ENCODE assay signal across 9 cellular contexts in genomic region chr13:66657165-66657895, GRCh38.
A peak's percentile ranks its signal among the peaks of the same experiment; 100 is the strongest.
DNase-seq lines count a peak whose midpoint lies in the region; ATAC-seq and TF ChIP-seq lines count a peak whose summit lies in the region.
"Had no signal": no experiment of that assay in that cellular context is flagged by ENCODE, and none has a peak within 500 bp of the region (broad histone marks: within the 10 kb centered on the region; RNA-seq: fewer than 3 reads in every experiment).

No MANE protein-coding gene starts in this region.

- CTCF ChIA-PET in activated CD8-positive, alpha-beta T cell treated with anti-CD3 and anti-CD28 coated beads, Interleukin-2, amount 10 ng/mL, durations not matched to agents 7 days and 5 days (lab: Charles Lee) = no interaction called here

- intact Hi-C loops in Right ventricle myocardium inferior (cut with DNase I) = no loop called here

- no peak overlapping the region for H3K4me3 Mint-ChIP-seq in naive thymus-derived CD8-positive, alpha-beta T cell
- H3K4me3 Mint-ChIP-seq in activated CD8-positive, alpha-beta T cell treated with anti-CD3 and anti-CD28 coated beads, Interleukin-2, amount 10 ng/mL, durations not matched to agents 7 days and 5 days = no peak overlapping the region

- H3K27me3 Mint-ChIP-seq in naive thymus-derived CD8-positive, alpha-beta T cell = no peaks in the 10 kb centered on the region
- H3K27me3 Mint-ChIP-seq in activated CD8-positive, alpha-beta T cell treated with anti-CD3 and anti-CD28 coated beads, Interleukin-2, amount 10 ng/mL, durations not matched to agents 7 days and 5 days (ENCODE audit: low read depth) = no peaks in the 10 kb centered on the region

- H3K4me2 ChIP-seq in skeletal muscle satellite cell (ENCODE audit: low read length) = peak overlapping the region; percentile 33

- H3K4me1 ChIP-seq in SJSA1 (replicated peaks) (peaks cover 19% of the 10 kb centered on the region), skeletal muscle satellite cell (ENCODE audit: control insufficient read depth, insufficient read depth, low read length) (peaks cover 35% of the 10 kb centered on the region)
- H3K4me1 ChIP-seq: right lobe of liver had no signal

- H3K27me3 ChIP-seq in SJSA1 (replicated peaks) (no peaks in the 10 kb centered on the region), skeletal muscle satellite cell (ENCODE audit: control insufficient read depth, insufficient read depth, low read length) (no peaks in the 10 kb centered on the region)
- H3K27me3 ChIP-seq: right lobe of liver had no signal

- H3K36me3 Mint-ChIP-seq in naive thymus-derived CD8-positive, alpha-beta T cell = no peaks in the 10 kb centered on the region
- H3K36me3 Mint-ChIP-seq in activated CD8-positive, alpha-beta T cell treated with anti-CD3 and anti-CD28 coated beads, Interleukin-2, amount 10 ng/mL, durations not matched to agents 7 days and 5 days (ENCODE audit: low read depth) = no peaks in the 10 kb centered on the region

- no peaks in the 10 kb centered on the region for H3K36me3 ChIP-seq in SJSA1
- no peaks in the 10 kb centered on the region for H3K36me3 ChIP-seq in skeletal muscle satellite cell (ENCODE audit: insufficient read depth, low read length)
- H3K36me3 ChIP-seq: right lobe of liver had no signal

- DNase-seq in LNCaP clone FGC (ENCODE audit: low read depth) (peak; percentile 42), SJSA1 (ENCODE audit: low read depth in 1 of 2, low spot score in 2 of 2) (peak; percentile 90 to 92), Right ventricle myocardium inferior (ENCODE audit: missing footprints) (peak; percentile 78), SKM-1 treated with dmso at 0.1 percent for 144 hours (lab: John Stamatoyannopoulos, UW; ENCODE audit: unreplicated experiment) (no peak)
- no peak for DNase-seq in naive thymus-derived CD8-positive, alpha-beta T cell
- DNase-seq in activated CD8-positive, alpha-beta T cell treated with anti-CD3 and anti-CD28 coated beads, Interleukin-2, amount 10 ng/mL, durations not matched to agents 7 days and 5 days = no peak

- TF ChIP-seq CTCF in LNCaP clone FGC (IDR thresholded peaks at IDR 0.05; ENCODE audit: control insufficient read depth, extremely low read depth, insufficient read depth) = no peak

- POLR2A ChIA-PET in naive thymus-derived CD8-positive, alpha-beta T cell (lab: Charles Lee) = no interaction called here
- POLR2A ChIA-PET in activated CD8-positive, alpha-beta T cell treated with anti-CD3 and anti-CD28 coated beads, Interleukin-2, amount 10 ng/mL, durations not matched to agents 7 days and 5 days (lab: Charles Lee) = no interaction called here

- peak overlapping the region; percentile 14 for H3K9ac ChIP-seq in skeletal muscle satellite cell (ENCODE audit: low read depth, low read length)

- peak; percentile 59 for ATAC-seq in Right ventricle myocardium inferior
- ATAC-seq in naive thymus-derived CD8-positive, alpha-beta T cell = no peak
- no peak for ATAC-seq in HG03571 (IDR thresholded peaks at IDR 0.05; ENCODE audit: unreplicated experiment)
- no peak for ATAC-seq in activated CD8-positive, alpha-beta T cell treated with anti-CD3 and anti-CD28 coated beads, Interleukin-2, amount 10 ng/mL, durations not matched to agents 7 days and 5 days

- H3K9me3 ChIP-seq in SJSA1 (replicated peaks) = no peaks in the 10 kb centered on the region
- no peaks in the 10 kb centered on the region for H3K9me3 ChIP-seq in skeletal muscle satellite cell (replicated peaks; ENCODE audit: low read length)
- H3K9me3 ChIP-seq: right lobe of liver had no signal

- peaks cover 0 to 16% (median 0%) of the 10 kb centered on the region in 4 donors for H3K4me1 Mint-ChIP-seq in naive thymus-derived CD8-positive, alpha-beta T cell
- H3K4me1 Mint-ChIP-seq in activated CD8-positive, alpha-beta T cell treated with anti-CD3 and anti-CD28 coated beads, Interleukin-2, amount 10 ng/mL, durations not matched to agents 7 days and 5 days (ENCODE audit: low read depth) = no peaks in the 10 kb centered on the region

- no peak overlapping the region for H3K4me3 ChIP-seq in LNCaP clone FGC (ENCODE audit: low read depth, low read length)
- H3K4me3 ChIP-seq in SJSA1 = no peak overlapping the region
- H3K4me3 ChIP-seq in skeletal muscle satellite cell (ENCODE audit: low read length) = no peak overlapping the region
- H3K4me3 ChIP-seq: right lobe of liver had no signal

- peaks cover 0 to 2% (median 0%) of the 10 kb centered on the region in 9 donors for H3K9me3 Mint-ChIP-seq in naive thymus-derived CD8-positive, alpha-beta T cell
- H3K9me3 Mint-ChIP-seq in activated CD8-positive, alpha-beta T cell treated with anti-CD3 and anti-CD28 coated beads, Interleukin-2, amount 10 ng/mL, durations not matched to agents 7 days and 5 days (ENCODE audit: insufficient read depth) = no peaks in the 10 kb centered on the region

- H3K27ac ChIP-seq in SJSA1 = peak overlapping the region; percentile 86
- H3K27ac ChIP-seq: right lobe of liver had no signal

- no peak overlapping the region for H3K27ac Mint-ChIP-seq in naive thymus-derived CD8-positive, alpha-beta T cell
- H3K27ac Mint-ChIP-seq in activated CD8-positive, alpha-beta T cell treated with anti-CD3 and anti-CD28 coated beads, Interleukin-2, amount 10 ng/mL, durations not matched to agents 7 days and 5 days = no peak overlapping the region

Comparison
In these comparisons a context has a peak if more than half of its experiments do, and no peak if none do; other contexts are left out.
1. DNase-seq: peak in LNCaP clone FGC (single experiment), SJSA1 (2 of 2) and Right ventricle myocardium inferior (single experiment); none in naive thymus-derived CD8-positive, alpha-beta T cell (0 of 10), activated CD8-positive, alpha-beta T cell treated with anti-CD3 and anti-CD28 coated beads, Interleukin-2, amount 10 ng/mL, durations not matched to agents 7 days and 5 days (single experiment) and SKM-1 treated with dmso at 0.1 percent for 144 hours (single experiment).